13 cellular contexts compared by ENCODE assay signal in genomic region chr10:31618541-31619291, GRCh38.
DNase-seq lines count a peak whose midpoint lies in the region; ATAC-seq and TF ChIP-seq lines count a peak whose summit lies in the region.
"Had no signal": no experiment of that assay in that cellular context is flagged by ENCODE, and none has a peak within 500 bp of the region (broad histone marks: within the 10 kb centered on the region; RNA-seq: fewer than 3 reads in every experiment).

No MANE protein-coding gene starts in this region.

- H3K27me3 ChIP-seq in ovary (no peaks in the 10 kb centered on the region), breast epithelium (no peaks in the 10 kb centered on the region)
- H3K27me3 ChIP-seq: brain microvascular endothelial cell had no signal

- ATAC-seq in T-helper 17 cell (no peak), GM18858 (IDR thresholded peaks at IDR 0.05; ENCODE audit: unreplicated experiment) (no peak), GM19035 (IDR thresholded peaks at IDR 0.05; ENCODE audit: unreplicated experiment) (no peak)

- no peaks in the 10 kb centered on the region for H3K36me3 ChIP-seq in ovary
- H3K36me3 ChIP-seq in breast epithelium, result no peaks in the 10 kb centered on the region
- H3K36me3 ChIP-seq: brain microvascular endothelial cell had no signal

- peak overlapping the region; percentile 34 for H3K27ac Mint-ChIP-seq in T-helper 17 cell

- TF ChIP-seq POLR2A in ovary (IDR thresholded peaks at IDR 0.05), result no peak
- no peak for TF ChIP-seq POLR2A in breast epithelium (IDR thresholded peaks at IDR 0.05)

- no peak overlapping the region for H3K4me3 Mint-ChIP-seq in T-helper 17 cell

- H3K9me3 ChIP-seq in T-helper 17 cell (ENCODE audit: control insufficient read depth, low read length, poor library complexity, severe bottlenecking), result no peaks in the 10 kb centered on the region
- no peaks in the 10 kb centered on the region for H3K9me3 ChIP-seq in ovary
- no peaks in the 10 kb centered on the region for H3K9me3 ChIP-seq in breast epithelium

- H3K4me1 ChIP-seq in ovary (ENCODE audit: insufficient read depth) (peaks cover 7% of the 10 kb centered on the region), breast epithelium (no peaks in the 10 kb centered on the region)

- intact Hi-C loops in ovary (cut with DNase I), result no loop called here
- intact Hi-C loops in breast epithelium (cut with DNase I; ENCODE audit: low total_unique reads), result no loop called here

- peaks cover 5% of the 10 kb centered on the region for H3K36me3 Mint-ChIP-seq in T-helper 17 cell (ENCODE audit: low read depth)

- no peak overlapping the region for H3K27ac ChIP-seq in ovary
- H3K27ac ChIP-seq in breast epithelium, result peak overlapping the region in 1 of 2 donors; percentile 49
- H3K27ac ChIP-seq: brain microvascular endothelial cell had no signal

- 45 to 52% (median 48%) methylated on average over 17 of the region's 17 CpGs for WGBS in ovary, 3 donors

- peaks cover 52% of the 10 kb centered on the region for H3K27me3 Mint-ChIP-seq in T-helper 17 cell

- no peaks in the 10 kb centered on the region for H3K4me1 Mint-ChIP-seq in T-helper 17 cell

- DNase-seq in AG08395 (ENCODE audit: low spot score) (peak; percentile 83), T-helper 17 cell (no peak), foreskin fibroblast (peak; percentile 72 to 84), ovary (peak in 3 of 5 donors; percentile 22 to 45 (median 29)), activated gamma-delta T cell (lab: John Stamatoyannopoulos, UW) (no peak), breast epithelium (ENCODE audit: low spot score in 2 of 2) (no peak)
- DNase-seq: activated CD8-positive, alpha-beta memory T cell treated with anti-CD3 and anti-CD28 coated beads, Interleukin-2, amount 50 U/mL, for 4 hours; brain microvascular endothelial cell; DND-41; stimulated activated CD4-positive, alpha-beta T cell treated with anti-CD3 and anti-CD28 coated beads, Interleukin-4, amount 100 ng/mL, for 24 hours; substantia nigra had no signal

- no peak for TF ChIP-seq EP300 in ovary (IDR thresholded peaks at IDR 0.05)

- no peak for TF ChIP-seq CTCF in foreskin fibroblast (IDR thresholded peaks at IDR 0.05; ENCODE audit: low read depth, low read length)
- TF ChIP-seq CTCF in ovary (IDR thresholded peaks at IDR 0.05), result no peak
- no peak for TF ChIP-seq CTCF in breast epithelium (IDR thresholded peaks at IDR 0.05)

- H3K4me3 ChIP-seq in foreskin fibroblast (ENCODE audit: low read depth in 1 of 2, low read length in 2 of 2) (no peak overlapping the region), ovary (no peak overlapping the region), breast epithelium (no peak overlapping the region)

Comparison
In these comparisons a context has a peak if more than half of its experiments do, and no peak if none do; other contexts are left out.
1. DNase-seq: peak in AG08395 (single experiment), foreskin fibroblast (2 of 2) and ovary (3 of 5); none in T-helper 17 cell (0 of 3), activated gamma-delta T cell (single experiment) and breast epithelium (0 of 2).